In genomic region chr5:138035605-138036537, GRCh38 we compare ENCODE assay signal across 8 cellular contexts.
DNase-seq lines count a peak whose midpoint lies in the region; ATAC-seq and TF ChIP-seq lines count a peak whose summit lies in the region.

No MANE protein-coding gene starts in this region.

- no peak for TF ChIP-seq POLR2A in GM18505 (IDR thresholded peaks at IDR 0.05; ENCODE audit: borderline replicate concordance, extremely low read depth, insufficient read depth, insufficient read length)

- no peak overlapping the region for H3K4me3 ChIP-seq in skeletal muscle cell (ENCODE audit: low read depth, low read length)

- DNase-seq in GM04504 (ENCODE audit: low read depth) (peak; percentile 76), NCI-H2029 treated with DMSO at 0.1 percent for 48 hours (lab: John Stamatoyannopoulos, UW) (peak; percentile 85), T-helper 22 cell (ENCODE audit: low read depth) (peak; percentile 37), astrocyte of the hippocampus (ENCODE audit: low read depth, low spot score) (peak; percentile 89), hippocampal formation (lab: John Stamatoyannopoulos, UW) (peak; percentile 60 to 98), skeletal muscle cell (ENCODE audit: low read depth) (peak; percentile 58)

- ATAC-seq in HG02870 (IDR thresholded peaks at IDR 0.05; ENCODE audit: unreplicated experiment): peak; percentile 34
- ATAC-seq in GM18505 (IDR thresholded peaks at IDR 0.05; ENCODE audit: unreplicated experiment): no peak

Comparison
In these comparisons a context has a peak if more than half of its experiments do, and no peak if none do; other contexts are left out.
1. DNase-seq: peak in every context shown above with its lines; median percentile 89 in astrocyte of the hippocampus; 85 in NCI-H2029 treated with DMSO at 0.1 percent for 48 hours; 79 in hippocampal formation; 76 in GM04504; 58 in skeletal muscle cell; 37 in T-helper 22 cell.